8 cellular contexts compared by ENCODE assay signal in the genomic region with DNA sequence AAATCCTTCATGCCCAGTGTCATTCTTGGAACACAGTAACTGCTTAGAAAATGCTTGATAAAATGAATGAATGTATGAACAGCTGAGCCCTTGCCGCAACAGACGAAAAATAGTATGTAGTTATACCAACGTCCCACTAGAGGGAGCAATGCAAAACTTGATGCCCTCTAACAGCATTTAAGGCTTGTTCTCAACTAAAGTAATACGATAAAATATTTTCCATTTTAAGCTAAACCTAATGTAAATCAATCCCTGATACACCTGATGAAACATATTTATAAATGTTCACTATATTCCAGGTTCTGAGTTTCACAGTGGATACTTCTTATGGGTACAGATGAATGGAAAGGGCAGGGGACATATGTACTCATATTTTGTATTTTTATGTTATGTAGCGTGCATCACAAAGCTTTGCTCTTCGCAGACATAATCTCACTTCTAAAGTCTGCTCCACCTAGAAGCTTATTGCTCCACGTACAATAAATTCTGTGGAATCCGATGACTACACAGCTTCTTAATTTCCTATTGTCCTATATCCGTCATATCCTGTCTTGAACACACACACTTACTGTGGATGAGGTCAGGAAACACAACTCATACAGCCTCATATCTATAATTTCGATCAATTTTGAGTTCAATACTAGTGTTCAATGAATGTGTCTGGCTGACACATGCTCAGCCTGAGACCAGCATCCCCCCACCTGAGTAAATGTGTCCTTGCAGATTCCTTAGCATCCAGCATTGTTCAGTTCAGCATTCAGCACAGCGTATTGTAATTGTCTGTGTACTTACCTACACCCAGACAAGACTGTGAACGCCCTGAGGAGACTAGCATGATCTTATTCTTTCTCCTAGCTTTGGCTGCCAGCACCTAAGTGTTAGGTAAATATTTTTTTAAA. TPM values are rescaled to one million over a fixed set of nuclear protein-coding genes. Genes with fewer than 3 reads are reported as not detected.
DNase-seq lines count a peak whose midpoint lies in the region; ATAC-seq and TF ChIP-seq lines count a peak whose summit lies in the region.

No MANE protein-coding gene starts in this region.

- TF ChIP-seq POLR2A in Peyer's patch (IDR thresholded peaks at IDR 0.05): no peak

- no peaks in the 10 kb centered on the region for H3K27me3 ChIP-seq in Peyer's patch

- no peak for DNase-seq in AG09319 (ENCODE audit: extremely low read depth, low read depth)
- peak; percentile 18 for DNase-seq in HuH-7 (ENCODE audit: low spot score)
- DNase-seq in Peyer's patch: no peak
- DNase-seq in coronary artery (ENCODE audit: low spot score): no peak
- DNase-seq in mesothelial cell of epicardium (ENCODE audit: low spot score in 2 of 2, unreplicated experiment in 2 of 2): no peak

- H3K9me3 ChIP-seq in Peyer's patch: no peaks in the 10 kb centered on the region

- H3K4me3 ChIP-seq in Peyer's patch: no peak overlapping the region
- H3K4me3 ChIP-seq in coronary artery: no peak overlapping the region

- H3K27me3 Mint-ChIP-seq in mesothelial cell of epicardium (ENCODE audit: low read depth): no peaks in the 10 kb centered on the region

- H3K4me1 Mint-ChIP-seq in mesothelial cell of epicardium: peaks cover 38% of the 10 kb centered on the region

- peaks cover 0 to 6% (median 0%) of the 10 kb centered on the region in 4 donors for H3K4me1 ChIP-seq in Peyer's patch

- H3K27ac ChIP-seq in Peyer's patch: no peak overlapping the region
- no peak overlapping the region for H3K27ac ChIP-seq in coronary artery

- no peak for ATAC-seq in HG03108 (IDR thresholded peaks at IDR 0.05; ENCODE audit: unreplicated experiment)
- ATAC-seq in GM21515 (IDR thresholded peaks at IDR 0.05; ENCODE audit: unreplicated experiment): no peak

- H3K4me3 Mint-ChIP-seq in mesothelial cell of epicardium: peak overlapping the region; percentile 31

- no peaks in the 10 kb centered on the region for H3K36me3 Mint-ChIP-seq in mesothelial cell of epicardium

- TF ChIP-seq CTCF in AG09319 (IDR thresholded peaks at IDR 0.05; ENCODE audit: low read depth, low read length): peak; percentile 72
- peak; percentile 66 for TF ChIP-seq CTCF in GM12874 (IDR thresholded peaks at IDR 0.05; ENCODE audit: insufficient read depth, low read depth, low read length)
- TF ChIP-seq CTCF in Peyer's patch (IDR thresholded peaks at IDR 0.05): peak; percentile 68 to 76 (median 70)
- peak; percentile 66 for TF ChIP-seq CTCF in coronary artery (IDR thresholded peaks at IDR 0.05)
- TF ChIP-seq CTCF in mesothelial cell of epicardium (IDR thresholded peaks at IDR 0.05; ENCODE audit: unreplicated experiment): peak; percentile 91

- H3K36me3 ChIP-seq in Peyer's patch: no peaks in the 10 kb centered on the region

- no peak overlapping the region for H3K27ac Mint-ChIP-seq in mesothelial cell of epicardium

- H3K9me3 Mint-ChIP-seq in mesothelial cell of epicardium: no peaks in the 10 kb centered on the region

RNA-seq across cellular contexts. Expression of gene UTP25, which starts 4.4 kb away (rescaled TPM):
- total RNA-seq in Peyer's patch: 10 to 100 TPM in 1 of 4 donors, 1 to 10 TPM in 3; 3.5 to 14.9 (median 6.3) TPM
- 8.8 to 9.7 TPM (median 9.0 TPM) in 3 replicates for total RNA-seq in mesothelial cell of epicardium

RNA-seq across cellular contexts. Expression of gene IRF6, which starts 17.4 kb away (rescaled TPM):
- total RNA-seq in Peyer's patch: 10 to 100 TPM in 3 of 4 donors, 1 to 10 TPM in 1; 9.9 to 66.4 (median 52.2) TPM
- total RNA-seq in mesothelial cell of epicardium: 38.1 to 43.1 TPM (median 39.9 TPM) in 3 replicates

RNA-seq across cellular contexts. Expression of gene C1orf74, which starts 39.0 kb away (rescaled TPM):
- total RNA-seq in Peyer's patch (1 to 10 TPM in 3 of 4 donors, under 1 TPM in 1; 0.83 to 1.9 (median 1.8) TPM), mesothelial cell of epicardium (3.5 to 3.8 TPM (median 3.5 TPM) in 3 replicates)
